2 cellular contexts compared by ENCODE assay signal in the genomic region with DNA sequence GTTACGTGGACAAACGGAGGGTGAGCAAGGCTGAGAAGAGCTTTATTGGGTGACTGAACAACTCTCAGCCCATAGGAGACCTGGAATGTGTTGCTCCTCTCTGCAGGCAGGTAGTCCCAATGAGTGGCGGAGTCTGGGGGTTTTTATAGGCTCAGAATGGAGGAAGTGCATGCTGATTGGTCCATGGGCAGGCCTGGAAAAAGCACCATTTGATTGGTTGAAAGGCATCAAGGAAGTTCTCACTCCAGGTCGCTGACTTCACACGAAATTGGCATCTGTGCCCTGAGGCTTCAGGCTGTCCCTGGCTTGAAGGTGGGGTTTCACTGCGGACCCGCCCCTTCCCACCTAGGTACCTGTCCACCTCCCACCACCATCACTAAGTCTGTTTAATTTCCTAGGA.
A peak's percentile ranks its signal among the peaks of the same experiment; 100 is the strongest.
TF ChIP-seq lines count a peak whose summit lies in the region.

No MANE protein-coding gene starts in this region.

TF ChIP-seq in HCT116, 20 proteins besides CTCF, POLR2A, EP300 and RAD21:
- TF ChIP-seq SP1 (IDR thresholded peaks at IDR 0.05; ENCODE audit: low read depth) (no peak), POLR2AphosphoS5 (IDR thresholded peaks at IDR 0.05; ENCODE audit: low read depth, low read length) (no peak), CBX3 (IDR thresholded peaks at IDR 0.05; ENCODE audit: low read depth) (no peak), ZFX (IDR thresholded peaks at IDR 0.05) (no peak), ZNF274 (IDR thresholded peaks at IDR 0.05; ENCODE audit: low read depth, low read length) (no peak), FOSL1 (IDR thresholded peaks at IDR 0.05; ENCODE audit: low read depth) (no peak), EZH2phosphoT487 (IDR thresholded peaks at IDR 0.05; ENCODE audit: borderline replicate concordance) (no peak), CEBPB (IDR thresholded peaks at IDR 0.05; ENCODE audit: low read depth) (no peak), ELF1 (IDR thresholded peaks at IDR 0.05; ENCODE audit: borderline replicate concordance, low read depth) (no peak), TCF7L2 (IDR thresholded peaks at IDR 0.05; ENCODE audit: borderline replicate concordance, extremely low read depth, insufficient read depth, insufficient read length) (no peak), EZH2 (IDR thresholded peaks at IDR 0.05) (no peak), SIN3A (IDR thresholded peaks at IDR 0.05; ENCODE audit: low read depth) (no peak), EGR1 (IDR thresholded peaks at IDR 0.05; ENCODE audit: low read depth) (no peak), SRF (IDR thresholded peaks at IDR 0.05; ENCODE audit: low read depth) (no peak), JUND (IDR thresholded peaks at IDR 0.05) (no peak), YY1 (IDR thresholded peaks at IDR 0.05; ENCODE audit: extremely low read depth, insufficient replicate concordance, low read depth, low read length) (no peak)
- TF ChIP-seq, protein P1, sequence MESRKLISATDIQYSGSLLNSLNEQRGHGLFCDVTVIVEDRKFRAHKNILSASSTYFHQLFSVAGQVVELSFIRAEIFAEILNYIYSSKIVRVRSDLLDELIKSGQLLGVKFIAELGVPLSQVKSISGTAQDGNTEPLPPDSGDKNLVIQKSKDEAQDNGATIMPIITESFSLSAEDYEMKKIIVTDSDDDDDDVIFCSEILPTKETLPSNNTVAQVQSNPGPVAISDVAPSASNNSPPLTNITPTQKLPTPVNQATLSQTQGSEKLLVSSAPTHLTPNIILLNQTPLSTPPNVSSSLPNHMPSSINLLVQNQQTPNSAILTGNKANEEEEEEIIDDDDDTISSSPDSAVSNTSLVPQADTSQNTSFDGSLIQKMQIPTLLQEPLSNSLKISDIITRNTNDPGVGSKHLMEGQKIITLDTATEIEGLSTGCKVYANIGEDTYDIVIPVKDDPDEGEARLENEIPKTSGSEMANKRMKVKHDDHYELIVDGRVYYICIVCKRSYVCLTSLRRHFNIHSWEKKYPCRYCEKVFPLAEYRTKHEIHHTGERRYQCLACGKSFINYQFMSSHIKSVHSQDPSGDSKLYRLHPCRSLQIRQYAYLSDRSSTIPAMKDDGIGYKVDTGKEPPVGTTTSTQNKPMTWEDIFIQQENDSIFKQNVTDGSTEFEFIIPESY (IDR thresholded peaks at IDR 0.05; ENCODE audit: extremely low read depth, insufficient replicate concordance, low read length), result no peak
- TF ChIP-seq, protein P2, sequence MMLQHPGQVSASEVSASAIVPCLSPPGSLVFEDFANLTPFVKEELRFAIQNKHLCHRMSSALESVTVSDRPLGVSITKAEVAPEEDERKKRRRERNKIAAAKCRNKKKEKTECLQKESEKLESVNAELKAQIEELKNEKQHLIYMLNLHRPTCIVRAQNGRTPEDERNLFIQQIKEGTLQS (IDR thresholded peaks at IDR 0.05), result no peak
- TF ChIP-seq, protein P3, sequence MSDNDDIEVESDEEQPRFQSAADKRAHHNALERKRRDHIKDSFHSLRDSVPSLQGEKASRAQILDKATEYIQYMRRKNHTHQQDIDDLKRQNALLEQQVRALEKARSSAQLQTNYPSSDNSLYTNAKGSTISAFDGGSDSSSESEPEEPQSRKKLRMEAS (IDR thresholded peaks at IDR 0.05), result no peak
- TF ChIP-seq, protein P4, sequence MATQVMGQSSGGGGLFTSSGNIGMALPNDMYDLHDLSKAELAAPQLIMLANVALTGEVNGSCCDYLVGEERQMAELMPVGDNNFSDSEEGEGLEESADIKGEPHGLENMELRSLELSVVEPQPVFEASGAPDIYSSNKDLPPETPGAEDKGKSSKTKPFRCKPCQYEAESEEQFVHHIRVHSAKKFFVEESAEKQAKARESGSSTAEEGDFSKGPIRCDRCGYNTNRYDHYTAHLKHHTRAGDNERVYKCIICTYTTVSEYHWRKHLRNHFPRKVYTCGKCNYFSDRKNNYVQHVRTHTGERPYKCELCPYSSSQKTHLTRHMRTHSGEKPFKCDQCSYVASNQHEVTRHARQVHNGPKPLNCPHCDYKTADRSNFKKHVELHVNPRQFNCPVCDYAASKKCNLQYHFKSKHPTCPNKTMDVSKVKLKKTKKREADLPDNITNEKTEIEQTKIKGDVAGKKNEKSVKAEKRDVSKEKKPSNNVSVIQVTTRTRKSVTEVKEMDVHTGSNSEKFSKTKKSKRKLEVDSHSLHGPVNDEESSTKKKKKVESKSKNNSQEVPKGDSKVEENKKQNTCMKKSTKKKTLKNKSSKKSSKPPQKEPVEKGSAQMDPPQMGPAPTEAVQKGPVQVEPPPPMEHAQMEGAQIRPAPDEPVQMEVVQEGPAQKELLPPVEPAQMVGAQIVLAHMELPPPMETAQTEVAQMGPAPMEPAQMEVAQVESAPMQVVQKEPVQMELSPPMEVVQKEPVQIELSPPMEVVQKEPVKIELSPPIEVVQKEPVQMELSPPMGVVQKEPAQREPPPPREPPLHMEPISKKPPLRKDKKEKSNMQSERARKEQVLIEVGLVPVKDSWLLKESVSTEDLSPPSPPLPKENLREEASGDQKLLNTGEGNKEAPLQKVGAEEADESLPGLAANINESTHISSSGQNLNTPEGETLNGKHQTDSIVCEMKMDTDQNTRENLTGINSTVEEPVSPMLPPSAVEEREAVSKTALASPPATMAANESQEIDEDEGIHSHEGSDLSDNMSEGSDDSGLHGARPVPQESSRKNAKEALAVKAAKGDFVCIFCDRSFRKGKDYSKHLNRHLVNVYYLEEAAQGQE (IDR thresholded peaks at IDR 0.05; ENCODE audit: low read depth), result no peak

TF ChIP-seq in K562, 482 proteins besides CTCF, POLR2A, EP300 and RAD21:
- TF ChIP-seq WHSC1 (IDR thresholded peaks at IDR 0.05; ENCODE audit: low read length) (no peak), NFYB (IDR thresholded peaks at IDR 0.05; ENCODE audit: extremely low read depth, insufficient read length) (peak; percentile 9)
TF ChIP-seq in K562: peak in this region for 1.
